In the genomic region with DNA sequence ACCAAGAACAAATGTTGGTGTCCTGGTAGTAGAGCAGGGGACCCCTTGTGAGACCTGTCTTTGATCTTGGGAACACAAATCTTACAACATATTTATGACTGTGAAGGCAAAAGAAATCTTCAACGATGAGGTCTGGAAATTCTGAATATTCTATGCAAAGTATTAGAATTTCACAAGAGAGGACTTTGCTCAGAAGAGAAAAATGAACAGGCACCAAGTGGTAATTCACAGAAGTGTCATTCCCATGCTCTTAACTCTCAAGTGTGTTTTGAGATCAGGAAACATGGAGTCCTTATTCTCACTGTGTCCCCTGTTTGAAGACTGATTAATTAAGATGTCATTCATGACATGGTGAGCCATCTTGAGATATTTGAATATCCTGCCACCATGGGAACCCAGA, we compare ENCODE assay signal across 11 cellular contexts. TPM values are rescaled to one million over a fixed set of nuclear protein-coding genes. Genes with fewer than 3 reads are reported as not detected.
DNase-seq lines count a peak whose midpoint lies in the region; ATAC-seq lines count a peak whose summit lies in the region.
"Had no signal": no experiment of that assay in that cellular context is flagged by ENCODE, and none has a peak within 500 bp of the region (broad histone marks: within the 10 kb centered on the region; RNA-seq: fewer than 3 reads in every experiment).

No MANE protein-coding gene starts in this region.

- H3K36me3 Mint-ChIP-seq in activated T-cell treated with anti-CD3 and anti-CD28 coated beads, Interleukin-2, amount 50 U/mL, for 24 hours (ENCODE audit: low read depth) = no peaks in the 10 kb centered on the region
- peaks cover 5% of the 10 kb centered on the region for H3K36me3 Mint-ChIP-seq in activated T-cell treated with anti-CD3 and anti-CD28 coated beads, Interleukin-2, amount 50 U/mL, for 4 hours (ENCODE audit: insufficient read depth)
- peaks cover 25% of the 10 kb centered on the region for H3K36me3 Mint-ChIP-seq in activated naive CD8-positive, alpha-beta T cell treated with anti-CD3 and anti-CD28 coated beads, Interleukin-2, amount 10 ng/mL, durations not matched to agents 7 days and 5 days
- H3K36me3 Mint-ChIP-seq in stimulated activated memory B cell treated with anti-CD40 and anti-IgM and Interleukin-4, amounts not matched to agents 10 μg/mL and 1 μg/mL and 100 μg/mL, for 72 hours = no peaks in the 10 kb centered on the region

- H3K27ac Mint-ChIP-seq in activated T-cell treated with anti-CD3 and anti-CD28 coated beads, Interleukin-2, amount 50 U/mL, for 24 hours = peak overlapping the region; percentile 73
- H3K27ac Mint-ChIP-seq in activated naive CD8-positive, alpha-beta T cell treated with anti-CD3 and anti-CD28 coated beads, Interleukin-2, amount 10 ng/mL, durations not matched to agents 7 days and 5 days = peak overlapping the region; percentile 85
- H3K27ac Mint-ChIP-seq in stimulated activated memory B cell treated with anti-CD40 and anti-IgM and Interleukin-4, amounts not matched to agents 10 μg/mL and 1 μg/mL and 100 μg/mL, for 72 hours = peak overlapping the region; percentile 79

- no peak for ATAC-seq in activated T-cell treated with anti-CD3 and anti-CD28 coated beads, Interleukin-2, amount 50 U/mL, for 4 hours
- no peak for ATAC-seq in activated naive CD8-positive, alpha-beta T cell treated with anti-CD3 and anti-CD28 coated beads, Interleukin-2, amount 10 ng/mL, durations not matched to agents 7 days and 5 days (ENCODE audit: low read depth)
- ATAC-seq in stimulated activated memory B cell treated with anti-CD40 and anti-IgM and Interleukin-4, amounts not matched to agents 10 μg/mL and 1 μg/mL and 100 μg/mL, for 72 hours = no peak
- no peak for ATAC-seq in GM18498 (IDR thresholded peaks at IDR 0.05; ENCODE audit: unreplicated experiment)
- ATAC-seq: HCT116 had no signal

- no peak overlapping the region for H3K4me3 Mint-ChIP-seq in activated T-cell treated with anti-CD3 and anti-CD28 coated beads, Interleukin-2, amount 50 U/mL, for 24 hours
- H3K4me3 Mint-ChIP-seq in activated T-cell treated with anti-CD3 and anti-CD28 coated beads, Interleukin-2, amount 50 U/mL, for 4 hours = no peak overlapping the region
- H3K4me3 Mint-ChIP-seq in activated naive CD8-positive, alpha-beta T cell treated with anti-CD3 and anti-CD28 coated beads, Interleukin-2, amount 10 ng/mL, durations not matched to agents 7 days and 5 days = peak overlapping the region; percentile 68
- H3K4me3 Mint-ChIP-seq in stimulated activated memory B cell treated with anti-CD40 and anti-IgM and Interleukin-4, amounts not matched to agents 10 μg/mL and 1 μg/mL and 100 μg/mL, for 72 hours = peak overlapping the region; percentile 40

- POLR2A ChIA-PET in activated naive CD8-positive, alpha-beta T cell treated with anti-CD3 and anti-CD28 coated beads, Interleukin-2, amount 10 ng/mL, durations not matched to agents 7 days and 5 days (lab: Charles Lee) = interaction anchor here (1.0 to 4.7 kb wide), 5 partner anchors 13 to 122 kb away, joined by 3 to 28 read pairs (median 5); no protein-coding TSS in a partner anchor

- peaks cover 48% of the 10 kb centered on the region for H3K4me1 Mint-ChIP-seq in activated T-cell treated with anti-CD3 and anti-CD28 coated beads, Interleukin-2, amount 50 U/mL, for 24 hours (ENCODE audit: low read depth)
- peaks cover 51% of the 10 kb centered on the region for H3K4me1 Mint-ChIP-seq in activated T-cell treated with anti-CD3 and anti-CD28 coated beads, Interleukin-2, amount 50 U/mL, for 4 hours (ENCODE audit: low read depth)
- H3K4me1 Mint-ChIP-seq in activated naive CD8-positive, alpha-beta T cell treated with anti-CD3 and anti-CD28 coated beads, Interleukin-2, amount 10 ng/mL, durations not matched to agents 7 days and 5 days = peaks cover 60% of the 10 kb centered on the region
- H3K4me1 Mint-ChIP-seq in stimulated activated memory B cell treated with anti-CD40 and anti-IgM and Interleukin-4, amounts not matched to agents 10 μg/mL and 1 μg/mL and 100 μg/mL, for 72 hours = peaks cover 51% of the 10 kb centered on the region

- no peak for DNase-seq in activated T-cell treated with anti-CD3 and anti-CD28 coated beads, Interleukin-2, amount 50 U/mL, for 24 hours
- no peak for DNase-seq in activated T-cell treated with anti-CD3 and anti-CD28 coated beads, Interleukin-2, amount 50 U/mL, for 4 hours
- DNase-seq in HT1080 (ENCODE audit: low read depth) = peak; percentile 3
- no peak for DNase-seq in activated naive CD8-positive, alpha-beta T cell treated with anti-CD3 and anti-CD28 coated beads, Interleukin-2, amount 10 ng/mL, durations not matched to agents 7 days and 5 days
- no peak for DNase-seq in RKO (ENCODE audit: low spot score)
- DNase-seq in NCI-H1105 treated with DMSO at 0.1 percent for 48 hours (lab: John Stamatoyannopoulos, UW) = no peak
- DNase-seq: amniotic stem cell, NCI-H524 treated with DMSO at 0.1 percent for 48 hours had no signal

- H3K27me3 Mint-ChIP-seq in activated T-cell treated with anti-CD3 and anti-CD28 coated beads, Interleukin-2, amount 50 U/mL, for 24 hours = peaks cover 8% of the 10 kb centered on the region
- peaks cover 3% of the 10 kb centered on the region for H3K27me3 Mint-ChIP-seq in activated T-cell treated with anti-CD3 and anti-CD28 coated beads, Interleukin-2, amount 50 U/mL, for 4 hours (ENCODE audit: low read depth)
- no peaks in the 10 kb centered on the region for H3K27me3 Mint-ChIP-seq in activated naive CD8-positive, alpha-beta T cell treated with anti-CD3 and anti-CD28 coated beads, Interleukin-2, amount 10 ng/mL, durations not matched to agents 7 days and 5 days
- H3K27me3 Mint-ChIP-seq in stimulated activated memory B cell treated with anti-CD40 and anti-IgM and Interleukin-4, amounts not matched to agents 10 μg/mL and 1 μg/mL and 100 μg/mL, for 72 hours = no peaks in the 10 kb centered on the region

- no peaks in the 10 kb centered on the region for H3K9me3 Mint-ChIP-seq in activated T-cell treated with anti-CD3 and anti-CD28 coated beads, Interleukin-2, amount 50 U/mL, for 24 hours
- no peaks in the 10 kb centered on the region for H3K9me3 Mint-ChIP-seq in activated T-cell treated with anti-CD3 and anti-CD28 coated beads, Interleukin-2, amount 50 U/mL, for 4 hours
- H3K9me3 Mint-ChIP-seq in activated naive CD8-positive, alpha-beta T cell treated with anti-CD3 and anti-CD28 coated beads, Interleukin-2, amount 10 ng/mL, durations not matched to agents 7 days and 5 days = peaks cover 1% of the 10 kb centered on the region
- peaks cover 3% of the 10 kb centered on the region for H3K9me3 Mint-ChIP-seq in stimulated activated memory B cell treated with anti-CD40 and anti-IgM and Interleukin-4, amounts not matched to agents 10 μg/mL and 1 μg/mL and 100 μg/mL, for 72 hours

RNA-seq across cellular contexts. Expression of a gene that starts 52.5 kb away (rescaled TPM):
- total RNA-seq in activated T-cell treated with anti-CD3 and anti-CD28 coated beads, Interleukin-2, amount 50 U/mL, for 4 hours = 10 to 100 TPM; 13.3 to 16.4 (median 15.0) TPM
- total RNA-seq in HT1080 (2014; rRNA removed; shearing (Covaris generic)) = 23.8 and 29.5 TPM in 2 replicates
- polyA plus RNA-seq in HT1080 (2015; cell fraction: cytosol; rRNA removed) = 33.0 and 33.1 TPM in 2 replicates
- polyA plus RNA-seq in HT1080 (2015; cell fraction: nucleus; rRNA removed) = 15.9 and 18.0 TPM in 2 replicates
- 10 to 100 TPM; 13.1 to 15.5 TPM for total RNA-seq in activated naive CD8-positive, alpha-beta T cell treated with anti-CD3 and anti-CD28 coated beads, Interleukin-2, amount 10 ng/mL, durations not matched to agents 7 days and 5 days

Comparison
In these comparisons a context has a peak if more than half of its experiments do, and no peak if none do; other contexts are left out.
1. H3K4me3 Mint-ChIP-seq: peak in activated naive CD8-positive, alpha-beta T cell treated with anti-CD3 and anti-CD28 coated beads, Interleukin-2, amount 10 ng/mL, durations not matched to agents 7 days and 5 days (single experiment) and stimulated activated memory B cell treated with anti-CD40 and anti-IgM and Interleukin-4, amounts not matched to agents 10 μg/mL and 1 μg/mL and 100 μg/mL, for 72 hours (single experiment); none in activated T-cell treated with anti-CD3 and anti-CD28 coated beads, Interleukin-2, amount 50 U/mL, for 24 hours (single experiment) and activated T-cell treated with anti-CD3 and anti-CD28 coated beads, Interleukin-2, amount 50 U/mL, for 4 hours (single experiment).
2. Peak in every context shown above with its lines, with median percentiles within 50 percentile points of each other: H3K27ac Mint-ChIP-seq.